19 cellular contexts compared by ENCODE assay signal in the genomic region with DNA sequence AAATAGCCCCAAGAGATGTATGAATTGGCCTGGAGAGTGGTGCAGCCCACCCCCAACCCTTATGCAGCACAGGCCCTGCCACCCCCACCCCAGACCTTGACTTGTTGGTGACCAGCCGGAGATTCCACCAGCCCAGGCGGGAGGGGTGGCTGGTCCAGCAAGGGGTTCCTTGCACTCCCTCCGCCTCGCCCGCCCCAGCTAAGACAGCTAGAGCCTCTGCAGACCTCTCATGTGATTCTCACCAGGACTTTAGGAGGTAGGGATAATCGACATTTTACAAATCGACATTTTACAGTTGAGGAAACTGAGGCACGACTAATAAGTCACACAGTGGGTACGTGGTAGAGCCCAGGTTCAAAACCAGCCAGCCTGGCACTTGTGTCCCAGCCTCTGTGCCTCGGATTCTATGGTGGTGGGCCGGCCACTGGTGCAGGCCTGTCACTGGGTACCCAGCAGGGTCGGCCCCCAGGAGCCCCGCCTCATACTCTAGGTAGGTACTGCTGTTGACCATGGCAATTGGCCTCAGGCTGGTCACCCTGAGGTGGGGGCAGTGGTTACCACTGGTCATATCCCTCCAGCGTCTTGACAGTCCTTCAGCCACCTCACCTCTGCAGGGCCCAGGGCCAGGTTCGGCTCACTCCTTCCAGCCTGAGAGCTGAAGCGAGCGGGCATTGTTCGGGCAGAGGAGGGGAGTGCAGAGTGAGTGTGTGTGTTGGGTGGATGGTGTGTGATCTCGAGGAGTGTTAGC. TPM values are rescaled to one million over a fixed set of nuclear protein-coding genes. Genes with fewer than 3 reads are reported as not detected.
DNase-seq lines count a peak whose midpoint lies in the region; ATAC-seq and TF ChIP-seq lines count a peak whose summit lies in the region.
"Had no signal": no experiment of that assay in that cellular context is flagged by ENCODE, and none has a peak within 500 bp of the region (broad histone marks: within the 10 kb centered on the region; RNA-seq: fewer than 3 reads in every experiment).

No MANE protein-coding gene starts in this region.

- H3K9me2 ChIP-seq in PC-9 (ENCODE audit: insufficient read depth) = no peaks in the 10 kb centered on the region

- ATAC-seq in sciatic nerve = peak; percentile 2
- no peak for ATAC-seq in HG03457 (IDR thresholded peaks at IDR 0.05; ENCODE audit: unreplicated experiment)
- ATAC-seq: effector memory CD8-positive, alpha-beta T cell; naive thymus-derived CD8-positive, alpha-beta T cell had no signal

- BruUV-seq in PC-9 (replicated peaks; lab: Mats Ljungman, UMichigan) = no TSS peak

- H3K4me1 ChIP-seq in ES-I3 (ENCODE audit: insufficient read depth, low read length) = peaks cover 27% of the 10 kb centered on the region
- no peaks in the 10 kb centered on the region for H3K4me1 ChIP-seq in PC-9 (replicated peaks; ENCODE audit: insufficient read depth)
- H3K4me1 ChIP-seq: HAP-1 had no signal

- H3K27me3 ChIP-seq in layer of hippocampus (ENCODE audit: control insufficient read depth, insufficient read depth, low read length) (no peaks in the 10 kb centered on the region), PC-9 (ENCODE audit: insufficient read depth, low read depth) (no peaks in the 10 kb centered on the region)

- POLR2A ChIA-PET in PC-9 (lab: Charles Lee; ENCODE audit: unreplicated experiment) = no interaction called here

- intact Hi-C loops in sciatic nerve (cut with DNase I) = no loop called here
- intact Hi-C loops in PC-9 (cut with micrococcal nuclease; ENCODE audit: unreplicated experiment) = no loop called here

- peak overlapping the region; percentile 69 for H3K27ac ChIP-seq in angular gyrus (ENCODE audit: low read depth, low read length)
- H3K27ac ChIP-seq in layer of hippocampus (ENCODE audit: low read depth, low read length) = peak overlapping the region; percentile 35
- H3K27ac ChIP-seq in PC-9 = no peak overlapping the region

- no peak overlapping the region for H3K4me2 ChIP-seq in PC-9

- no peak overlapping the region for H2AFZ ChIP-seq in PC-9

- no peak for TF ChIP-seq CTCF in PC-9 (conservative IDR thresholded peaks at IDR 0.05)

- CTCF ChIA-PET in PC-9 (lab: Charles Lee) = no interaction called here

- H4K20me1 ChIP-seq in PC-9 (ENCODE audit: insufficient read depth) = 0 out of 2 replicates have a peak, but pooled peaks cover 6% of the 10 kb centered on the region

- H3K36me3 ChIP-seq in ES-I3 (ENCODE audit: insufficient read depth, low read length) (no peaks in the 10 kb centered on the region), PC-9 (ENCODE audit: low read depth) (no peaks in the 10 kb centered on the region)
- H3K36me3 ChIP-seq: HAP-1 had no signal

- no peaks in the 10 kb centered on the region for H3K79me2 ChIP-seq in PC-9 (ENCODE audit: low read depth)

- no peak overlapping the region for H3K4me3 ChIP-seq in PC-9
- H3K4me3 ChIP-seq: HAP-1 had no signal

- H3K9me3 ChIP-seq in ES-I3 (ENCODE audit: control insufficient read depth, insufficient read depth, low read length) (no peaks in the 10 kb centered on the region), PC-9 (ENCODE audit: insufficient read depth, low read depth) (no peaks in the 10 kb centered on the region)
- H3K9me3 ChIP-seq: HAP-1 had no signal

- H3K9ac ChIP-seq in ES-I3 (ENCODE audit: low read depth, low read length) = peak overlapping the region; percentile 33; the same call in 1 of the 2 replicates

- no peak for DNase-seq in sciatic nerve (ENCODE audit: low spot score)
- no peak for DNase-seq in NCI-H1048 (lab: John Stamatoyannopoulos, UW)
- DNase-seq in KG1 (lab: John Stamatoyannopoulos, UW) = no peak
- no peak for DNase-seq in PC-9
- DNase-seq: activated naive CD8-positive, alpha-beta T cell treated with anti-CD3 and anti-CD28 coated beads for 36 hours; activated T-cell treated with anti-CD3 and anti-CD28 coated beads, Interleukin-2, amount 50 U/mL, for 1 hour; effector memory CD8-positive, alpha-beta T cell; foreskin fibroblast; GF-D8; naive thymus-derived CD8-positive, alpha-beta T cell; NCI-H2081 treated with DMSO at 0.1 percent for 48 hours; NCI-H510A treated with DMSO at 0.1 percent for 48 hours; stimulated activated CD4-positive, alpha-beta T cell treated with anti-CD3 and anti-CD28 coated beads, Interleukin-1b, Interleukin-23, amount 100 ng/mL, for 48 hours had no signal

- H3F3A ChIP-seq in PC-9 (ENCODE audit: insufficient read depth, low read depth) = no peaks in the 10 kb centered on the region; the same call in 1 of the 2 replicates

RNA-seq across cellular contexts. Expression of gene MYRF, which starts 35.0 kb away (rescaled TPM):
- total RNA-seq in sciatic nerve (10.4 TPM), PC-9 (2021) (15.3 and 16.3 TPM in 2 replicates)

RNA-seq across cellular contexts. Expression of gene DAGLA, which starts 37.3 kb away (rescaled TPM):
- 4.8 TPM for total RNA-seq in sciatic nerve
- total RNA-seq in PC-9 (2021) = 8.3 and 10.1 TPM in 2 replicates
- total RNA-seq: OCI-LY7 had no signal
